ENCODE assay signal across 1 cellular context in genomic region chr17:21249911-21250703, GRCh38.
TF ChIP-seq lines count a peak whose summit lies in the region.

No MANE protein-coding gene starts in this region.

TF ChIP-seq in H1, 55 proteins besides CTCF, POLR2A, EP300 and RAD21:
- TF ChIP-seq TEAD4 (IDR thresholded peaks at IDR 0.05; ENCODE audit: low read depth, low read length), result no peak
- TF ChIP-seq CREB1 (IDR thresholded peaks at IDR 0.05), result no peak
- TF ChIP-seq RXRA (IDR thresholded peaks at IDR 0.05; ENCODE audit: insufficient read depth, low read depth, low read length), result no peak
- no peak for TF ChIP-seq SRF (IDR thresholded peaks at IDR 0.05; ENCODE audit: low read depth, low read length)
- no peak for TF ChIP-seq SAP30 (IDR thresholded peaks at IDR 0.05; ENCODE audit: insufficient read depth, insufficient replicate concordance, low read length)
- no peak for TF ChIP-seq TAF1 (IDR thresholded peaks at IDR 0.05; ENCODE audit: low read depth, low read length)
- TF ChIP-seq USF2 (IDR thresholded peaks at IDR 0.05; ENCODE audit: low read length), result no peak
- no peak for TF ChIP-seq CEBPB (IDR thresholded peaks at IDR 0.05; ENCODE audit: low read depth, low read length)
- no peak for TF ChIP-seq MAX (IDR thresholded peaks at IDR 0.05)
- TF ChIP-seq TAF7 (optimal IDR thresholded peaks at IDR 0.05; ENCODE audit: borderline replicate concordance, low read depth, low read length), result no peak
